Comparison of ENCODE assay signal across 19 cellular contexts in the genomic region with DNA sequence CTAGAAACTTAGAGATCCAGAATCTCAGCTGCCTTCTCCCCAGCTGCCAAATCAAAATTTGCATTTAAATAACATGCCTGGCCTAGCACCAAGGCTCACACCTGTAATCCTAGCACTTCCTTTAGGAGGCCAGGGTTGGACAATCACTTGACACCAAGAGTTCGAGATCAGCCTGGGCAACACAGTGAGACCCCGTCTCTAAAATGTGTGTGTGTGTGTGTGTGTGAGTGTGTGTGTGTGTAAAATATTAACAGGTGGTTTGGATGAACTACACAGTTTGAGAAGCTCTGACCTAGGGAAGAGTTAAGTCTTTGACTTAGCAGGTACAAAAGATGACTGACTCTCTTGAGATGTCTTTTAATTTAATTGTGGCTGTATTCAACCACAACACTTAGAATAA. TPM values are rescaled to one million over a fixed set of nuclear protein-coding genes. Genes with fewer than 3 reads are reported as not detected.
DNase-seq lines count a peak whose midpoint lies in the region; ATAC-seq, FAIRE-seq and TF ChIP-seq lines count a peak whose summit lies in the region.
"Had no signal": no experiment of that assay in that cellular context is flagged by ENCODE, and none has a peak within 500 bp of the region (broad histone marks: within the 10 kb centered on the region; RNA-seq: fewer than 3 reads in every experiment).

No MANE protein-coding gene starts in this region.

- POLR2A ChIA-PET in H1 (lab: Charles Lee; ENCODE audit: partially characterized antibody) = interaction anchor here (1.4 to 1.8 kb wide), 2 partner anchors 20 to 21 kb away, joined by 3 to 7 read pairs; partner anchors contain the start of gene CD2AP
- POLR2A ChIA-PET in CD4-positive, alpha-beta T cell (lab: Charles Lee) = interaction anchor here (0.6 kb wide), 1 partner anchor 1653 kb away, joined by 3 read pairs; no protein-coding TSS in a partner anchor

- no peak for TF ChIP-seq POLR2A in H1 (IDR thresholded peaks at IDR 0.05; ENCODE audit: control extremely low read depth in 1 of 2, low read depth in 2 of 2, low read length in 2 of 2)

- intact Hi-C loops in CD4-positive, alpha-beta T cell (cut with DNase I, micrococcal nuclease) = no loop called here
- intact Hi-C loops in posterior vena cava (cut with DNase I) = no loop called here

- no peak overlapping the region for H3K9ac ChIP-seq in H1 (replicated peaks in 1 of 4; ENCODE audit: extremely low read depth in 1 of 4, low read depth in 3 of 4, low read length in 3 of 4)
- H3K9ac ChIP-seq: BLaER1 treated with 17β-estradiol and CSF1 and Interleukin-3, amounts not matched to agents 10 nM and 100 nM; KMS-11 had no signal

- H3K27ac Mint-ChIP-seq in CD4-positive, alpha-beta T cell = no peak overlapping the region
- H3K27ac Mint-ChIP-seq: CD4-positive, alpha-beta memory T cell had no signal

- H2BK15ac ChIP-seq in H1 (ENCODE audit: low read length) = no peak overlapping the region

- CTCF ChIA-PET in H1 (lab: Charles Lee; ENCODE audit: partially characterized antibody) = no interaction called here
- CTCF ChIA-PET in CD4-positive, alpha-beta T cell (lab: Charles Lee) = no interaction called here

- no peak overlapping the region for H3K27ac ChIP-seq in H1 (ENCODE audit: low read depth, low read length)
- no peak overlapping the region for H3K27ac ChIP-seq in CD4-positive, alpha-beta T cell (ENCODE audit: low read depth, low read length)
- H3K27ac ChIP-seq: BLaER1 treated with 17β-estradiol and CSF1 and Interleukin-3, amounts not matched to agents 10 nM and 100 nM; KMS-11 had no signal

- H3K56ac ChIP-seq in H1 (replicated peaks; ENCODE audit: insufficient read length, low read depth, low read length) = no peak overlapping the region

- H2BK120ac ChIP-seq in H1 (replicated peaks; ENCODE audit: low read depth, low read length) = no peak overlapping the region

- DNase-seq in DMS53 (lab: John Stamatoyannopoulos, UW) = peak; percentile 18
- no peak for DNase-seq in DMS53 treated with DMSO at 0.1 percent for 48 hours (lab: John Stamatoyannopoulos, UW; ENCODE audit: unreplicated experiment)
- peak; percentile 7 for DNase-seq in COLO668 (lab: John Stamatoyannopoulos, UW; ENCODE audit: unreplicated experiment)
- DNase-seq in NCI-H69 (lab: John Stamatoyannopoulos, UW) = peak; percentile 54
- no peak for DNase-seq in H1 (ENCODE audit: low read depth in 1 of 2, low spot score in 2 of 2)
- no peak for DNase-seq in CD4-positive, alpha-beta T cell
- no peak for DNase-seq in posterior vena cava (ENCODE audit: low spot score)
- no peak for DNase-seq in activated T-cell treated with anti-CD3 and anti-CD28 coated beads, Interleukin-2, amount 50 U/mL, for 48 hours
- DNase-seq: ACHN; CD4-positive, alpha-beta memory T cell; COR-L47; DMS79 treated with DMSO at 0.1 percent for 48 hours; EL; HCEC 1CT had no signal

- H2BK5ac ChIP-seq in H1 (ENCODE audit: low read depth, low read length) = no peak overlapping the region

- no peaks in the 10 kb centered on the region for H3K27me3 ChIP-seq in H1 (replicated peaks in 1 of 4; ENCODE audit: control insufficient read depth in 3 of 4, extremely low read depth in 1 of 4, insufficient read depth in 3 of 4, low read length in 3 of 4)
- no peaks in the 10 kb centered on the region for H3K27me3 ChIP-seq in CD4-positive, alpha-beta T cell (ENCODE audit: control insufficient read depth, insufficient read depth, low read length)
- H3K27me3 ChIP-seq: BLaER1 treated with 17β-estradiol and CSF1 and Interleukin-3, amounts not matched to agents 10 nM and 100 nM had no signal

- FAIRE-seq in H1 (lab: Jason Lieb, UNC) = no peak
- FAIRE-seq: G401.6, HepG2, HTR-8/SVneo had no signal

- H3K4me3 ChIP-seq in H1 (ENCODE audit: extremely low read depth in 1 of 4, insufficient read depth in 2 of 4, low read depth in 3 of 4, low read length in 4 of 4) = no peak overlapping the region
- H3K4me3 ChIP-seq: BLaER1 treated with 17β-estradiol and CSF1 and Interleukin-3, amounts not matched to agents 10 nM and 100 nM had no signal

- no peaks in the 10 kb centered on the region for H3K36me3 Mint-ChIP-seq in CD4-positive, alpha-beta T cell (ENCODE audit: low read depth)
- H3K36me3 Mint-ChIP-seq: CD4-positive, alpha-beta memory T cell had no signal

- no peak overlapping the region for H2AFZ ChIP-seq in H1 (ENCODE audit: low read length)

- H3K23ac ChIP-seq in H1 (ENCODE audit: insufficient read length) = no peak overlapping the region

- H2BK20ac ChIP-seq in H1 (ENCODE audit: low read length) = no peak overlapping the region

- H4K91ac ChIP-seq in H1 (replicated peaks; ENCODE audit: insufficient read length, low read length) = no peak overlapping the region

- no peak overlapping the region for H3K14ac ChIP-seq in H1 (ENCODE audit: insufficient read length)

- H2AK5ac ChIP-seq in H1 (ENCODE audit: low read depth, low read length) = no peak overlapping the region

- H3K4me2 ChIP-seq in H1 (ENCODE audit: insufficient read depth in 1 of 2, low read depth in 2 of 2, low read length in 2 of 2) = no peak overlapping the region
- H3K4me2 ChIP-seq: BLaER1 treated with 17β-estradiol and CSF1 and Interleukin-3, amounts not matched to agents 10 nM and 100 nM; KMS-11 had no signal

- 87% methylated on average over 2 of the region's 2 CpGs; no CpG with 5 or more reads in 1 of the 2 experiments for WGBS in H1 (ENCODE audit: extremely low coverage in 1 of 2, insufficient coverage in 1 of 2, insufficient read length in 1 of 2, insufficient replicate concordance in 2 of 2, low coverage in 1 of 2, low lambda C conversion rate in 2 of 2, missing lambda C conversion rate in 1 of 2), 2 experiments

- H3K9me3 Mint-ChIP-seq in CD4-positive, alpha-beta T cell = no peaks in the 10 kb centered on the region
- H3K9me3 Mint-ChIP-seq: CD4-positive, alpha-beta memory T cell had no signal

- no peaks in the 10 kb centered on the region for H3K36me3 ChIP-seq in H1 (ENCODE audit: control insufficient read depth in 2 of 4, insufficient read depth in 4 of 4, low read length in 3 of 4)
- H3K36me3 ChIP-seq: BLaER1 treated with 17β-estradiol and CSF1 and Interleukin-3, amounts not matched to agents 10 nM and 100 nM had no signal

- TF ChIP-seq EP300 in H1 (IDR thresholded peaks at IDR 0.05; ENCODE audit: borderline replicate concordance in 1 of 2, low read depth in 2 of 2, low read length in 2 of 2) = no peak

- no peak for ATAC-seq in CD4-positive, alpha-beta T cell (ENCODE audit: poor library complexity)
- ATAC-seq: HepG2 had no signal

- no peak overlapping the region for H4K5ac ChIP-seq in H1 (ENCODE audit: insufficient read length, low read depth, low read length)

- H4K20me1 ChIP-seq in H1 (replicated peaks in 1 of 2; ENCODE audit: control insufficient read depth in 1 of 2, insufficient read depth in 2 of 2, low read length in 2 of 2) = no peaks in the 10 kb centered on the region
- H4K20me1 ChIP-seq: BLaER1 treated with 17β-estradiol and CSF1 and Interleukin-3, amounts not matched to agents 10 nM and 100 nM had no signal

- TF ChIP-seq RAD21 in H1 (IDR thresholded peaks at IDR 0.05 in 1 of 2, conservative IDR thresholded peaks at IDR 0.05 in 1 of 2; ENCODE audit: low read depth in 2 of 2, low read length in 2 of 2) = no peak

- no peaks in the 10 kb centered on the region for H3K9me3 ChIP-seq in H1 (ENCODE audit: insufficient read depth in 2 of 2, low read depth in 1 of 2, low read length in 1 of 2)
- no peaks in the 10 kb centered on the region for H3K9me3 ChIP-seq in CD4-positive, alpha-beta T cell (ENCODE audit: control insufficient read depth, low read length)
- H3K9me3 ChIP-seq: BLaER1 treated with 17β-estradiol and CSF1 and Interleukin-3, amounts not matched to agents 10 nM and 100 nM had no signal

- H4K8ac ChIP-seq in H1 (ENCODE audit: extremely low read depth, insufficient read depth, low read length) = no peak overlapping the region

- H3K18ac ChIP-seq in H1 (ENCODE audit: extremely low read depth, low read length) = no peak overlapping the region

- no peaks in the 10 kb centered on the region for H3K79me2 ChIP-seq in H1 (ENCODE audit: control insufficient read depth in 1 of 2, insufficient read depth in 2 of 2, low read length in 2 of 2)

- H3K23me2 ChIP-seq in H1 (ENCODE audit: low read depth, low read length) = no peaks in the 10 kb centered on the region; the same call in 1 of the 2 replicates

- H2BK12ac ChIP-seq in H1 (ENCODE audit: low read depth, low read length) = no peak overlapping the region

- 0 out of 7 replicates have a peak, but pooled peaks cover 0 to 2% (median 0%) of the 10 kb centered on the region in 4 experiments for H3K4me1 ChIP-seq in H1 (replicated peaks in 1 of 4; ENCODE audit: control insufficient read depth in 3 of 4, insufficient read depth in 4 of 4, low read length in 3 of 4)

- no peak overlapping the region for H3K4ac ChIP-seq in H1 (replicated peaks; ENCODE audit: insufficient read length, low read depth, low read length)

- H3K79me1 ChIP-seq in H1 (ENCODE audit: low read depth, low read length) = no peaks in the 10 kb centered on the region

- H3K4me3 Mint-ChIP-seq in CD4-positive, alpha-beta T cell = no peak overlapping the region
- H3K4me3 Mint-ChIP-seq: CD4-positive, alpha-beta memory T cell had no signal

- TF ChIP-seq CTCF in H1 (IDR thresholded peaks at IDR 0.05; ENCODE audit: control extremely low read depth in 1 of 3, insufficient read depth in 1 of 3, low read depth in 1 of 3, low read length in 3 of 3) = no peak
- TF ChIP-seq CTCF in CD4-positive, alpha-beta T cell (IDR thresholded peaks at IDR 0.05) = no peak

- peaks cover 4% of the 10 kb centered on the region for H3K27me3 Mint-ChIP-seq in CD4-positive, alpha-beta T cell

- H3K4me1 Mint-ChIP-seq in CD4-positive, alpha-beta T cell (ENCODE audit: low read depth) = no peaks in the 10 kb centered on the region

TF ChIP-seq in H1, 55 proteins besides CTCF, POLR2A, EP300 and RAD21:
- TF ChIP-seq KDM1A (IDR thresholded peaks at IDR 0.05; ENCODE audit: borderline replicate concordance, low read length) (peak; percentile 77; the same call in 1 of the 2 replicates), CHD1 (IDR thresholded peaks at IDR 0.05; ENCODE audit: low read depth, low read length) (no peak)

RNA-seq across cellular contexts. Expression of gene CD2AP, which starts 20.2 kb away (rescaled TPM):
- 69.7 and 75.6 TPM in 2 replicates for total RNA-seq in H1 (2021; fragmentation: NEBNext Ultra II Directional; extraction: Animal tissue kit (Norgen Biotek cat#: 25700))
- 4.8 and 8.6 TPM in 2 replicates for polyA plus RNA-seq in H1 (2011; rRNA removed)
- polyA plus RNA-seq in H1 (2011; cell fraction: cytosol; rRNA removed) = 15.7 TPM
- polyA plus RNA-seq in H1 (2011; cell fraction: nucleus; rRNA removed) = 5.1 TPM
- 14.1 to 33.7 TPM (median 18.2 TPM) in 4 replicates for polyA plus RNA-seq in H1 (2012, experiment 1 of 2)
- polyA plus RNA-seq in H1 (2012, experiment 2 of 2) = 1.8 TPM
- polyA plus RNA-seq in H1 (2013, experiment 1 of 2) = 43.2 TPM
- polyA plus RNA-seq in H1 (2013, experiment 2 of 2) = 41.9 TPM
- polyA minus RNA-seq in H1 (2011; rRNA and poly(A)+ RNA removed) = 10.9 and 15.9 TPM in 2 replicates
- 18.2 TPM for polyA minus RNA-seq in H1 (2011; cell fraction: cytosol; rRNA and poly(A)+ RNA removed)
- polyA minus RNA-seq in H1 (2011; cell fraction: nucleus; rRNA and poly(A)+ RNA removed) = 54.4 TPM
- total RNA-seq in CD4-positive, alpha-beta T cell = 10 to 100 TPM; 29.4 to 31.3 TPM
- total RNA-seq in posterior vena cava = 10 to 100 TPM; 20.1 to 26.5 TPM

Comparison
In these comparisons a context has a peak if more than half of its experiments do, and no peak if none do; other contexts are left out.
1. DNase-seq: peak in DMS53 (single experiment), COLO668 (single experiment) and NCI-H69 (single experiment); none in DMS53 treated with DMSO at 0.1 percent for 48 hours (single experiment), H1 (0 of 2), CD4-positive, alpha-beta T cell (0 of 10), posterior vena cava (single experiment) and activated T-cell treated with anti-CD3 and anti-CD28 coated beads, Interleukin-2, amount 50 U/mL, for 48 hours (0 of 2).